In the genomic region with DNA sequence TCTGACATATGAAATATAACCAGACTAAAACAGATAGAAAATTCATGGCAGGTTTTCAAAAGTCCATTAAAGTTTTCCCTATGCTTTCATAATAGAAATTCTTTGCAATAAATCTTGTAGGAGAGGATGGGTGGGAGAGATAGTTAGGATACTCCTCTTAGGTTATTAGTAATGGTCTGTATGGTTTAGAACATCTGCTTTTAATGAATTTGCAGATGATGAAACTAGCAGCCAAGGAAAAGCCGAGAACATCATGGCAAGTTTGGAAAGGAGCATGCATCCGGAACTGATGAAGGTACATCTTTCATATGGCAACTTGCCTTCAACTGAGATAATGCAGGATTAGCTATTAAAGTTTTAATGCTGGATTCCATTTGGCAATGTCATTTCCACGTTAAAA, we compare ENCODE assay signal across 22 cellular contexts.
DNase-seq lines count a peak whose midpoint lies in the region; FAIRE-seq and TF ChIP-seq lines count a peak whose summit lies in the region.
"Had no signal": no experiment of that assay in that cellular context is flagged by ENCODE, and none has a peak within 500 bp of the region (broad histone marks: within the 10 kb centered on the region; RNA-seq: fewer than 3 reads in every experiment).

No MANE protein-coding gene starts in this region.

- TF ChIP-seq CTCF in AG09319 (IDR thresholded peaks at IDR 0.05; ENCODE audit: low read depth, low read length), result no peak
- TF ChIP-seq CTCF in astrocyte (IDR thresholded peaks at IDR 0.05; ENCODE audit: insufficient read depth, low read depth, low read length), result no peak
- TF ChIP-seq CTCF in glutamatergic neuron (IDR thresholded peaks at IDR 0.05; ENCODE audit: partially characterized antibody, unreplicated experiment), result no peak

- H3K27ac ChIP-seq in GM23248 (peak overlapping the region; percentile 34), astrocyte (ENCODE audit: low read depth, low read length) (no peak overlapping the region), mesenchymal stem cell (ENCODE audit: low read length, poor library complexity, severe bottlenecking) (no peak overlapping the region)
- H3K27ac ChIP-seq: adrenal gland, dorsolateral prefrontal cortex, heart left ventricle, vagina had no signal

- no peak overlapping the region for H3K4me3 ChIP-seq in GM23248
- no peak overlapping the region for H3K4me3 ChIP-seq in astrocyte (ENCODE audit: insufficient read depth, low read depth, low read length)
- H3K4me3 ChIP-seq in mesenchymal stem cell (ENCODE audit: insufficient read depth in 1 of 2, low read depth in 1 of 2, low read length in 2 of 2), result no peak overlapping the region
- H3K4me3 ChIP-seq: adrenal gland, dorsolateral prefrontal cortex, heart left ventricle, vagina had no signal

- H2AFZ ChIP-seq in GM23248 (no peak overlapping the region), astrocyte (ENCODE audit: low read depth, low read length) (no peak overlapping the region), mesenchymal stem cell (ENCODE audit: low read depth, low read length) (no peak overlapping the region)

- FAIRE-seq in astrocyte (lab: Jason Lieb, UNC), result peak; percentile 78

- H3K9me2 ChIP-seq in GM23248 (ENCODE audit: insufficient read depth), result no peaks in the 10 kb centered on the region

- H4K20me1 ChIP-seq in GM23248 (ENCODE audit: insufficient read depth) (no peaks in the 10 kb centered on the region), astrocyte (ENCODE audit: insufficient read depth, low read length) (no peaks in the 10 kb centered on the region)

- H3K23ac ChIP-seq in mesenchymal stem cell (ENCODE audit: low read length in 2 of 2), result no peak overlapping the region

- no peaks in the 10 kb centered on the region for H3K27me3 Mint-ChIP-seq in astrocyte (ENCODE audit: low read depth, unreplicated experiment)
- H3K27me3 Mint-ChIP-seq in glutamatergic neuron (ENCODE audit: unreplicated experiment), result no peaks in the 10 kb centered on the region
- H3K27me3 Mint-ChIP-seq: activated CD8-positive, alpha-beta memory T cell treated with anti-CD3 and anti-CD28 coated beads, Interleukin-2, amount 10 ng/mL, durations not matched to agents 7 days and 5 days; activated T-helper 17 cell treated with anti-CD3 and anti-CD28 coated beads, Interleukin-2, amount 50 U/mL, for 72 hours had no signal

- no peak overlapping the region for H4K8ac ChIP-seq in mesenchymal stem cell (ENCODE audit: low read length)

- H3K27ac Mint-ChIP-seq in astrocyte (ENCODE audit: unreplicated experiment) (no peak overlapping the region), glutamatergic neuron (ENCODE audit: unreplicated experiment) (no peak overlapping the region)
- H3K27ac Mint-ChIP-seq: activated CD8-positive, alpha-beta memory T cell treated with anti-CD3 and anti-CD28 coated beads, Interleukin-2, amount 10 ng/mL, durations not matched to agents 7 days and 5 days; activated T-helper 17 cell treated with anti-CD3 and anti-CD28 coated beads, Interleukin-2, amount 50 U/mL, for 72 hours had no signal

- no peak overlapping the region for H2BK15ac ChIP-seq in mesenchymal stem cell (ENCODE audit: low read depth, poor library complexity, severe bottlenecking)

- H3K4me2 ChIP-seq in GM23248 (ENCODE audit: unreplicated experiment), result no peak overlapping the region
- no peak overlapping the region for H3K4me2 ChIP-seq in astrocyte (ENCODE audit: low read length)
- no peak overlapping the region for H3K4me2 ChIP-seq in mesenchymal stem cell (ENCODE audit: low read length, poor library complexity, severe bottlenecking)

- H3K4me1 ChIP-seq in GM23248 (ENCODE audit: insufficient read depth), result peaks cover 12% of the 10 kb centered on the region
- H3K4me1 ChIP-seq in astrocyte (ENCODE audit: insufficient read depth, low read length), result no peaks in the 10 kb centered on the region
- no peaks in the 10 kb centered on the region for H3K4me1 ChIP-seq in mesenchymal stem cell (ENCODE audit: control insufficient read depth, insufficient read depth, low read depth, low read length)
- H3K4me1 ChIP-seq: adrenal gland, heart left ventricle, vagina had no signal

- no peaks in the 10 kb centered on the region; the same call in 1 of the 2 replicates for H3K36me3 ChIP-seq in GM23248 (ENCODE audit: low read depth)
- H3K36me3 ChIP-seq in astrocyte (ENCODE audit: insufficient read depth, low read length), result no peaks in the 10 kb centered on the region
- peaks cover 0 to 20% of the 10 kb centered on the region in 2 experiments for H3K36me3 ChIP-seq in mesenchymal stem cell (ENCODE audit: control insufficient read depth in 1 of 2, insufficient read depth in 2 of 2, low read depth in 1 of 2, low read length in 2 of 2)
- H3K36me3 ChIP-seq: adrenal gland, vagina had no signal

- WGBS in GM23248 (ENCODE audit: low coverage in 1 of 2, low lambda C conversion rate in 2 of 2, missing lambda C conversion rate in 2 of 2), 2 experiments, result 0 to 3% methylated on average over 3 of the region's 3 CpGs
- 93% methylated on average over 2 of the region's 3 CpGs for WGBS in mesenchymal stem cell

- H3K9me3 Mint-ChIP-seq in astrocyte (ENCODE audit: unreplicated experiment), result no peaks in the 10 kb centered on the region
- no peaks in the 10 kb centered on the region for H3K9me3 Mint-ChIP-seq in glutamatergic neuron (ENCODE audit: unreplicated experiment)
- H3K9me3 Mint-ChIP-seq: activated T-helper 17 cell treated with anti-CD3 and anti-CD28 coated beads, Interleukin-2, amount 50 U/mL, for 72 hours had no signal

- no peaks in the 10 kb centered on the region for H3K79me2 ChIP-seq in GM23248 (ENCODE audit: insufficient read depth)
- H3K79me2 ChIP-seq in astrocyte (ENCODE audit: insufficient read depth, low read length), result no peaks in the 10 kb centered on the region

- H2BK12ac ChIP-seq in mesenchymal stem cell (ENCODE audit: low read length in 2 of 2), result no peak overlapping the region

- no peak overlapping the region for H4K91ac ChIP-seq in mesenchymal stem cell (ENCODE audit: low read length)

- no peak overlapping the region for H2BK5ac ChIP-seq in mesenchymal stem cell (ENCODE audit: low read depth, low read length, poor library complexity, severe bottlenecking)

- no peaks in the 10 kb centered on the region for H3K27me3 ChIP-seq in GM23248 (replicated peaks; ENCODE audit: insufficient read depth)
- no peaks in the 10 kb centered on the region for H3K27me3 ChIP-seq in astrocyte (ENCODE audit: insufficient read depth, low read length)
- no peaks in the 10 kb centered on the region for H3K27me3 ChIP-seq in mesenchymal stem cell (ENCODE audit: control insufficient read depth in 1 of 2, insufficient read depth in 1 of 2, low read length in 2 of 2)
- H3K27me3 ChIP-seq: adrenal gland, vagina had no signal

- H2AK5ac ChIP-seq in mesenchymal stem cell (ENCODE audit: low read length, severe bottlenecking), result no peak overlapping the region

- no peak overlapping the region for H3K9ac ChIP-seq in GM23248
- no peak overlapping the region for H3K9ac ChIP-seq in astrocyte (ENCODE audit: low read length)
- H3K9ac ChIP-seq in mesenchymal stem cell (ENCODE audit: low read length), result peak overlapping the region; percentile 34

- H3K79me1 ChIP-seq in mesenchymal stem cell (replicated peaks; ENCODE audit: low read length, poor library complexity, severe bottlenecking), result no peaks in the 10 kb centered on the region

- H3K4me1 Mint-ChIP-seq in astrocyte (ENCODE audit: low read depth, unreplicated experiment) (no peaks in the 10 kb centered on the region), glutamatergic neuron (ENCODE audit: low read depth, unreplicated experiment) (no peaks in the 10 kb centered on the region)

- no peak overlapping the region for H3K4ac ChIP-seq in mesenchymal stem cell (ENCODE audit: low read depth in 1 of 2, low read length in 2 of 2)

- in situ Hi-C loops in GM23248 (cut with MboI), result no loop called here

- DNase-seq in AG09319 (ENCODE audit: extremely low read depth, low read depth) (peak; percentile 28), GM23248 (peak; percentile 62), astrocyte (ENCODE audit: low read depth) (peak; percentile 30), mesenchymal stem cell (no peak), glutamatergic neuron (no peak), GDM1 (lab: John Stamatoyannopoulos, UW) (no peak), NCI-H748 (lab: John Stamatoyannopoulos, UW; ENCODE audit: unreplicated experiment) (no peak)
- DNase-seq in central memory CD4-positive, alpha-beta T cell, result no peak
- DNase-seq: activated CD4-positive, alpha-beta T cell treated with anti-CD3 and anti-CD28 coated beads for 4 hours; activated CD8-positive, alpha-beta memory T cell treated with anti-CD3 and anti-CD28 coated beads, Interleukin-2, amount 10 ng/mL, durations not matched to agents 7 days and 5 days; adrenal gland; Calu3; dorsolateral prefrontal cortex; heart left ventricle; KBM-7; NCI-H2029; NCI-H510A treated with DMSO at 0.1 percent for 48 hours; nucleus accumbens; right cardiac atrium; stimulated activated CD4-positive, alpha-beta T cell treated with anti-CD3 and anti-CD28 coated beads, Interleukin-15, amount 100 ng/mL, for 24 hours had no signal

- no peak overlapping the region for H2BK120ac ChIP-seq in mesenchymal stem cell (ENCODE audit: low read depth, low read length)

- H3K18ac ChIP-seq in mesenchymal stem cell (ENCODE audit: low read depth in 1 of 2, low read length in 2 of 2), result no peak overlapping the region

- H3K4me3 Mint-ChIP-seq in astrocyte (ENCODE audit: unreplicated experiment) (no peak overlapping the region), glutamatergic neuron (ENCODE audit: unreplicated experiment) (no peak overlapping the region)
- H3K4me3 Mint-ChIP-seq: activated CD8-positive, alpha-beta memory T cell treated with anti-CD3 and anti-CD28 coated beads, Interleukin-2, amount 10 ng/mL, durations not matched to agents 7 days and 5 days; activated T-helper 17 cell treated with anti-CD3 and anti-CD28 coated beads, Interleukin-2, amount 50 U/mL, for 72 hours had no signal

- peaks cover 14% of the 10 kb centered on the region; the same call in 1 of the 2 replicates for H3F3A ChIP-seq in GM23248 (ENCODE audit: insufficient read depth)

- H3K9me3 ChIP-seq in GM23248 (ENCODE audit: low read depth), result no peaks in the 10 kb centered on the region
- H3K9me3 ChIP-seq in astrocyte (ENCODE audit: insufficient read depth, low read depth, low read length), result no peaks in the 10 kb centered on the region
- no peaks in the 10 kb centered on the region for H3K9me3 ChIP-seq in mesenchymal stem cell (ENCODE audit: control insufficient read depth, low read length)
- H3K9me3 ChIP-seq: adrenal gland, heart left ventricle, vagina had no signal

- H3K36me3 Mint-ChIP-seq in astrocyte (ENCODE audit: low read depth, unreplicated experiment), result no peaks in the 10 kb centered on the region
- H3K36me3 Mint-ChIP-seq in glutamatergic neuron (ENCODE audit: unreplicated experiment), result no peaks in the 10 kb centered on the region

- H3K14ac ChIP-seq in mesenchymal stem cell (ENCODE audit: low read length in 2 of 2), result no peak overlapping the region

Comparison
In these comparisons a context has a peak if more than half of its experiments do, and no peak if none do; other contexts are left out.
1. DNase-seq: peak in AG09319 (single experiment), GM23248 (single experiment) and astrocyte (single experiment); none in mesenchymal stem cell (single experiment), glutamatergic neuron (single experiment), GDM1 (single experiment), central memory CD4-positive, alpha-beta T cell (single experiment) and NCI-H748 (single experiment).